ENCODE assay signal across 9 cellular contexts in the genomic region with DNA sequence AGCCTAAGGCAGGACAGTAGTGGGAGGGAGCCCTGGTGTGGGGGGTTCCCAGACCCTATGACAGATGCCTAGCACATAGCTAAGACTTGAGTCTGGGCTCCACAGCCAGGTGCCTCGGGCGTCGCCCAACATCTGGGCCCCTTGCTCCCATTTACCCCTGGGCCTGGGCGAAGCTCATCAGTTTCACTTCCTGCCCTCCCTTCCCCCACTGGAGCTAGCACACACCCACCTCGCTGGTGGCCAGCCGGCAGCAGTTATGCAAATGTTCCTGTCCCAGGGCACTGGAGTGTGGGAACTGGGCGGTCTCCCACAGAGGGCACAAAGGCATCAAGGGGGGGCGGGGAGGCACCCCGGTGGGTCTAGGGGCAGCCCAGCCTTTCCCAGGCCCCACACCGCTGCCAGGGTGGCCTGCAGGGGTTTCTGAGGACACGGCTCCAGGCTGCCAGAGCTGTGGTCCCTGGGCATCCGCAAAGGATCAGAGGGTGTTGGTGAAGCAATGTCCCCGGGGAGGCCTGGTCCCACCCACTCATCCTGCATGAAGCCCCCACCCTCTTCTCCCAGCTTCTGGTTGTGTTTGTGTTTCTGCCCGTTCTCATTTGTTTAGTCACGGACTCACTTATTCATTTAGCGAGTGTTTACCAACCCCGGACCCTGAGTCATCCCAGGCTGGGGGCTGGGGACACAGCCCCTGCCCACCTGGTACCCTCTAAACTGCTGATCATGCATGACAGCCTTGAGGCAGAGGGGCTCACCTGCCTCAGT. TPM values are rescaled to one million over a fixed set of nuclear protein-coding genes. Genes with fewer than 3 reads are reported as not detected.
DNase-seq lines count a peak whose midpoint lies in the region; ATAC-seq, FAIRE-seq and TF ChIP-seq lines count a peak whose summit lies in the region.
"Had no signal": no experiment of that assay in that cellular context is flagged by ENCODE, and none has a peak within 500 bp of the region (broad histone marks: within the 10 kb centered on the region; RNA-seq: fewer than 3 reads in every experiment).

No MANE protein-coding gene starts in this region.

- H2AFZ ChIP-seq in astrocyte (ENCODE audit: low read depth, low read length): peak overlapping the region; percentile 80

- no peaks in the 10 kb centered on the region for H3K27me3 ChIP-seq in BE2C
- H3K27me3 ChIP-seq in astrocyte (ENCODE audit: insufficient read depth, low read length): no peaks in the 10 kb centered on the region
- no peaks in the 10 kb centered on the region for H3K27me3 ChIP-seq in lower lobe of right lung (ENCODE audit: low read depth)

- H3K4me2 ChIP-seq in astrocyte (ENCODE audit: low read length): peak overlapping the region; percentile 86

- H3K36me3 ChIP-seq in BE2C: no peaks in the 10 kb centered on the region; the same call in 1 of the 2 replicates
- H3K36me3 ChIP-seq in astrocyte (ENCODE audit: insufficient read depth, low read length): no peaks in the 10 kb centered on the region
- H3K36me3 ChIP-seq in lower lobe of right lung: peaks cover 6% of the 10 kb centered on the region

- H3K4me3 Mint-ChIP-seq in astrocyte (ENCODE audit: unreplicated experiment): no peak overlapping the region

- peaks cover 2% of the 10 kb centered on the region for H3K4me1 Mint-ChIP-seq in astrocyte (ENCODE audit: low read depth, unreplicated experiment)

- intact Hi-C loops in lower lobe of right lung (cut with DNase I): no loop called here

- no peaks in the 10 kb centered on the region for H3K79me2 ChIP-seq in astrocyte (ENCODE audit: insufficient read depth, low read length)

- H4K20me1 ChIP-seq in astrocyte (ENCODE audit: insufficient read depth, low read length): no peaks in the 10 kb centered on the region

- H3K27me3 Mint-ChIP-seq in astrocyte (ENCODE audit: low read depth, unreplicated experiment): no peaks in the 10 kb centered on the region

- H3K9me3 ChIP-seq in BE2C: no peaks in the 10 kb centered on the region
- no peaks in the 10 kb centered on the region for H3K9me3 ChIP-seq in astrocyte (ENCODE audit: insufficient read depth, low read depth, low read length)
- H3K9me3 ChIP-seq in lower lobe of right lung: no peaks in the 10 kb centered on the region

- H3K27ac ChIP-seq in astrocyte (ENCODE audit: low read depth, low read length): no peak overlapping the region
- peak overlapping the region; percentile 31 for H3K27ac ChIP-seq in lower lobe of right lung

- peak; percentile 68 for DNase-seq in BE2C
- peak; percentile 54 for DNase-seq in NCI-H2227 (lab: John Stamatoyannopoulos, UW; ENCODE audit: unreplicated experiment)
- DNase-seq in astrocyte (ENCODE audit: low read depth): peak; percentile 44
- DNase-seq in lower lobe of right lung: peak; percentile 85
- no peak for DNase-seq in AML-193 (lab: John Stamatoyannopoulos, UW)
- no peak for DNase-seq in NCI-H1105 (lab: John Stamatoyannopoulos, UW)

- no peaks in the 10 kb centered on the region for H3K9me3 Mint-ChIP-seq in astrocyte (ENCODE audit: unreplicated experiment)

- H3K36me3 Mint-ChIP-seq in astrocyte (ENCODE audit: low read depth, unreplicated experiment): no peaks in the 10 kb centered on the region

- peak overlapping the region; percentile 66 for H3K9ac ChIP-seq in astrocyte (ENCODE audit: low read length)

- no peak for FAIRE-seq in astrocyte (lab: Jason Lieb, UNC)

- H3K4me1 ChIP-seq in BE2C: peaks cover 10% of the 10 kb centered on the region
- H3K4me1 ChIP-seq in astrocyte (ENCODE audit: insufficient read depth, low read length): peaks cover 13% of the 10 kb centered on the region
- H3K4me1 ChIP-seq in lower lobe of right lung: peaks cover 28% of the 10 kb centered on the region

- no peak overlapping the region for H3K27ac Mint-ChIP-seq in astrocyte (ENCODE audit: unreplicated experiment)

- peak overlapping the region; percentile 36; the same call in 1 of the 2 replicates for H3K4me3 ChIP-seq in BE2C (ENCODE audit: low read depth, low read length)
- H3K4me3 ChIP-seq in astrocyte (ENCODE audit: insufficient read depth, low read depth, low read length): peak overlapping the region; percentile 28
- H3K4me3 ChIP-seq in lower lobe of right lung: peak overlapping the region; percentile 27

- TF ChIP-seq CTCF in BE2C (IDR thresholded peaks at IDR 0.05; ENCODE audit: low read depth, low read length): no peak
- TF ChIP-seq CTCF in astrocyte (IDR thresholded peaks at IDR 0.05; ENCODE audit: insufficient read depth, low read depth, low read length): no peak
- TF ChIP-seq CTCF in lower lobe of right lung (IDR thresholded peaks at IDR 0.05): no peak

- ATAC-seq in GM18519 (IDR thresholded peaks at IDR 0.05; ENCODE audit: low FRiP score, unreplicated experiment) (peak; percentile 55), HG02884 (IDR thresholded peaks at IDR 0.05; ENCODE audit: unreplicated experiment) (peak; percentile 56), lower lobe of right lung (peak; percentile 77 to 89)

RNA-seq across cellular contexts. Expression of gene SH2B2, which starts 20.4 kb away (rescaled TPM):
- polyA plus RNA-seq in BE2C (2012; ENCODE audit: insufficient read depth, insufficient read length, low read depth): 16.9 TPM
- total RNA-seq in astrocyte (3.4 and 5.6 TPM in 2 replicates), lower lobe of right lung (17.0 TPM)

RNA-seq across cellular contexts. Expression of gene SPDYE6, which starts 49.1 kb away (rescaled TPM):
- polyA plus RNA-seq in BE2C (2012; ENCODE audit: insufficient read depth, insufficient read length, low read depth): not detected
- total RNA-seq in astrocyte (not detected in 2 replicates), lower lobe of right lung (not detected)
- polyA plus RNA-seq: neural cell had no signal

Comparison
In these comparisons a context has a peak if more than half of its experiments do, and no peak if none do; other contexts are left out.
1. DNase-seq: peak in BE2C (single experiment), NCI-H2227 (single experiment), astrocyte (single experiment) and lower lobe of right lung (single experiment); none in AML-193 (0 of 2) and NCI-H1105 (single experiment).
2. Peak in every context shown above with its lines, with median percentiles within 50 percentile points of each other: H3K4me3 ChIP-seq and ATAC-seq.